ENCODE assay signal across 8 cellular contexts in the genomic region with DNA sequence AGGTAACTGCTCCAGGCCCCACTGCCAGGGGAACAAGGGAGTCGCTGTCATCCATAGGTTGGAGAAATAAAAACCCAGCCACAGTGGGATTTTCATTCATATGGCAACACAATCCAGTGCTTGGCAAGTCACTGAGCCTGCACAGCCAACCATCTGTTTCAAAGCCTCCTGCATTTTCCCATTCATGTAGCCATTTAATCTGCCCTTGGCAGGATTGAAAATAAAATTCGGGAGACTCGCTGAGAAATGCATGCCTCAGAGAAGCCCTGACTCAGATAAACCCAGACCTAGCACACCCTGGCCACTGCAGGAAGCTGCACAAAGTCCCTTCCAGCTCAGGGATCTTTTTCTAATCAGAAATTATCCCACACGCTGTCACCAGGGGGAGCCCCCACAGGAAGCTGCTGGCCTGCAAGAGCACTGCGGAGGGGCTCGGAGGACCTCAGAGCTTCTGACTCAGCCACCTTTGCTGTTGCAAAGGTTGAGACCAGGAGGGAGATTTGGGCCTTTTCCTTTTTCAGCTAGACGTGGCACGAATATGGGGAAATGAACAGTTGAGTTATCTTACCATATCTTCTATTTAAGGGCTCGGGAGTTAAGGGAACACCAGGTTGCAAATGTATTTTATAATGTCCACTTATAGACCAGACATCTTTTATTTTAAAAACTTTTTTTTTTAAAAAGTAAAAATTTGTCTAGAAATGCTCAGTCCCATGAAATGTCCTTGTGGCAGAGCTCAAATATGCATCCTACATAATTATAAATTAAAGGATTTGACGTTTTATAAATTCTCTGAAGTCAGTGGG.
DNase-seq lines count a peak whose midpoint lies in the region; ATAC-seq and TF ChIP-seq lines count a peak whose summit lies in the region.

No MANE protein-coding gene starts in this region.

- 27 to 28% methylated on average over 10 of the region's 10 CpGs for WGBS in thyroid gland, 2 donors

- H4K20me1 ChIP-seq in PC-9 (ENCODE audit: insufficient read depth), result no peaks in the 10 kb centered on the region

- H3K36me3 ChIP-seq in PC-9 (ENCODE audit: low read depth), result no peaks in the 10 kb centered on the region
- no peaks in the 10 kb centered on the region for H3K36me3 ChIP-seq in thyroid gland

- no peaks in the 10 kb centered on the region for H3K27me3 ChIP-seq in PC-9 (ENCODE audit: insufficient read depth, low read depth)
- H3K27me3 ChIP-seq in thyroid gland, result no peaks in the 10 kb centered on the region

- CTCF ChIA-PET in PC-9 (lab: Charles Lee), result interaction anchor here (0.5 to 1.2 kb wide), 9 partner anchors 28 to 1053 kb away, joined by 3 to 11 read pairs (median 3); a partner anchor contains a TSS

- no peaks in the 10 kb centered on the region for H3K79me2 ChIP-seq in PC-9 (ENCODE audit: low read depth)

- H3F3A ChIP-seq in PC-9 (ENCODE audit: insufficient read depth, low read depth), result no peaks in the 10 kb centered on the region

- H3K4me2 ChIP-seq in PC-9, result peak overlapping the region; percentile 24; the same call in 1 of the 2 replicates

- no peaks in the 10 kb centered on the region for H3K9me2 ChIP-seq in PC-9 (ENCODE audit: insufficient read depth)

- TF ChIP-seq POLR2A in thyroid gland (IDR thresholded peaks at IDR 0.05), result no peak

- DNase-seq in DMS153 treated with DMSO at 0.1 percent for 48 hours (lab: John Stamatoyannopoulos, UW; ENCODE audit: unreplicated experiment) (peak; percentile 45), PC-9 (peak; percentile 45 to 68), fibroblast of pulmonary artery (ENCODE audit: low read depth) (peak; percentile 75), occipital lobe (lab: John Stamatoyannopoulos, UW) (peak; percentile 26), thyroid gland (peak; percentile 51 to 55)
- peak; percentile 72 to 77 for DNase-seq in activated T-cell treated with anti-CD3 and anti-CD28 coated beads, Interleukin-2, amount 50 U/mL, for 48 hours

- H3K4me1 ChIP-seq in PC-9 (replicated peaks; ENCODE audit: insufficient read depth) (no peaks in the 10 kb centered on the region), thyroid gland (no peaks in the 10 kb centered on the region)

- H3K4me3 ChIP-seq in PC-9 (no peak overlapping the region), fibroblast of pulmonary artery (replicated peaks; ENCODE audit: low read depth, low read length) (no peak overlapping the region), thyroid gland (replicated peaks in 1 of 3) (no peak overlapping the region)

- H2AFZ ChIP-seq in PC-9, result no peak overlapping the region

- TF ChIP-seq CTCF in PC-9 (conservative IDR thresholded peaks at IDR 0.05) (peak; percentile 91), fibroblast of pulmonary artery (IDR thresholded peaks at IDR 0.05; ENCODE audit: low read length, missing control alignments) (peak; percentile 89), thyroid gland (IDR thresholded peaks at IDR 0.05) (peak; percentile 36 to 87 (median 52))

- H3K27ac ChIP-seq in PC-9 (no peak overlapping the region), thyroid gland (no peak overlapping the region)

- H3K9me3 ChIP-seq in PC-9 (ENCODE audit: insufficient read depth, low read depth), result no peaks in the 10 kb centered on the region
- no peaks in the 10 kb centered on the region for H3K9me3 ChIP-seq in thyroid gland

- no TSS peak for BruUV-seq in PC-9 (replicated peaks; lab: Mats Ljungman, UMichigan)

- intact Hi-C loops in PC-9 (cut with micrococcal nuclease; ENCODE audit: unreplicated experiment), result loop anchor here (1.0 to 2.0 kb wide), 2 partner anchors 828 to 926 kb away; no protein-coding TSS in a partner anchor
- intact Hi-C loops in thyroid gland (cut with DNase I), result no loop called here

- ATAC-seq in GM21360 (IDR thresholded peaks at IDR 0.05; ENCODE audit: unreplicated experiment), result peak; percentile 98
- peak; percentile 90 for ATAC-seq in HG03575 (IDR thresholded peaks at IDR 0.05; ENCODE audit: extremely low read depth, insufficient number of reproducible peaks, low FRiP score, unreplicated experiment)

- POLR2A ChIA-PET in PC-9 (lab: Charles Lee; ENCODE audit: unreplicated experiment), result interaction anchor here (0.5 to 0.7 kb wide), 3 partner anchors 50 to 446 kb away, joined by 3 to 4 read pairs (median 4); no protein-coding TSS in a partner anchor
